ENCODE assay signal across 15 cellular contexts in the genomic region with DNA sequence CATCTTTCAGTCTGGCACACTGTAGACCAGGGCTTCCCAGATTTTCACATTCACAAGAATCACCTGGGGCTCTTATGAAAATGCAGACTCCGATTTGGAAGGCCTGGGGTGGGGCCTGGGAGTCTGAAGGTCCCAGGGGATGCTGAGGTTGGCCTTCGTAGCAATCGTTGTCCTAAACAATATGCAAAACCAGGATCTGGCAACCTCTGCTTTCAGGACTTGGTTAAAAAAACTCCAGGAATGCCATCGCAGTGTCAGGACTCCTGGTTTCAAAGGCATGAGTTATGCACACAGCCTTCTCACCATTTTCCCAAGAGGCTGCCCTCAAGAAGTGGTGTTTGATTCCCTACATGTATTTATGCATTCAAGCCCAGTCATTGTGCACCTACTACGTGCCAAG. TPM values are rescaled to one million over a fixed set of nuclear protein-coding genes. Genes with fewer than 3 reads are reported as not detected.
DNase-seq lines count a peak whose midpoint lies in the region; ATAC-seq and TF ChIP-seq lines count a peak whose summit lies in the region.
"Had no signal": no experiment of that assay in that cellular context is flagged by ENCODE, and none has a peak within 500 bp of the region (broad histone marks: within the 10 kb centered on the region; RNA-seq: fewer than 3 reads in every experiment).

No MANE protein-coding gene starts in this region.

- TF ChIP-seq POLR2A in lower leg skin (IDR thresholded peaks at IDR 0.05), result no peak

- no peaks in the 10 kb centered on the region for H3K79me2 ChIP-seq in GM23338 (replicated peaks; ENCODE audit: insufficient read depth)

- TF ChIP-seq CTCF in GM23338 (conservative IDR thresholded peaks at IDR 0.05; ENCODE audit: low read depth in 2 of 2) (no peak), endodermal cell (conservative IDR thresholded peaks at IDR 0.05) (no peak), lower leg skin (IDR thresholded peaks at IDR 0.05) (no peak)

- H3K9me3 Mint-ChIP-seq in GM23338 (peaks cover 8% of the 10 kb centered on the region; the same call in 2 of the 3 replicates), endodermal cell (no peaks in the 10 kb centered on the region)

- H3K27ac ChIP-seq in GM23338 (ENCODE audit: low read depth) (no peak overlapping the region), endodermal cell (ENCODE audit: low read depth, low read length) (no peak overlapping the region), mesodermal cell (ENCODE audit: low read depth, low read length, severe bottlenecking) (peak overlapping the region; percentile 60)
- H3K27ac ChIP-seq: BLaER1 had no signal

- DNase-seq in GM23338 (ENCODE audit: low spot score) (peak; percentile 30), astrocyte of the hippocampus (ENCODE audit: low read depth, low spot score) (peak; percentile 67), endodermal cell (no peak), HuH-7 (ENCODE audit: low spot score) (no peak), T-helper 17 cell (no peak), lower leg skin (ENCODE audit: low spot score in 2 of 2) (no peak)
- DNase-seq: 8988T; AML-193; CD4-positive, CD25-positive, alpha-beta regulatory T cell had no signal

- H3K4me1 Mint-ChIP-seq in GM23338 (peaks cover 44% of the 10 kb centered on the region), endodermal cell (peaks cover 62% of the 10 kb centered on the region), T-helper 17 cell (peaks cover 6% of the 10 kb centered on the region)

- H3K36me3 Mint-ChIP-seq in GM23338 (ENCODE audit: low read depth), result no peaks in the 10 kb centered on the region
- no peaks in the 10 kb centered on the region for H3K36me3 Mint-ChIP-seq in endodermal cell (ENCODE audit: low read depth)
- no peaks in the 10 kb centered on the region for H3K36me3 Mint-ChIP-seq in T-helper 17 cell (ENCODE audit: low read depth)
- H3K36me3 Mint-ChIP-seq: CD4-positive, CD25-positive, alpha-beta regulatory T cell had no signal

- intact Hi-C loops in lower leg skin (cut with DNase I; ENCODE audit: low total_unique reads), result no loop called here

- H3K4me3 Mint-ChIP-seq in GM23338 (no peak overlapping the region), endodermal cell (no peak overlapping the region), T-helper 17 cell (no peak overlapping the region)
- H3K4me3 Mint-ChIP-seq: CD4-positive, CD25-positive, alpha-beta regulatory T cell had no signal

- H3K36me3 ChIP-seq in GM23338 (ENCODE audit: insufficient read depth) (no peaks in the 10 kb centered on the region), endodermal cell (ENCODE audit: control insufficient read depth, insufficient read depth, low read length) (no peaks in the 10 kb centered on the region), mesodermal cell (ENCODE audit: control insufficient read depth, insufficient read depth, low read length) (no peaks in the 10 kb centered on the region)
- H3K36me3 ChIP-seq: BLaER1 had no signal

- H4K20me1 ChIP-seq in GM23338 (replicated peaks; ENCODE audit: insufficient read depth), result no peaks in the 10 kb centered on the region
- H4K20me1 ChIP-seq: BLaER1 had no signal

- ATAC-seq in GM23338 (no peak), HG03520 (IDR thresholded peaks at IDR 0.05; ENCODE audit: unreplicated experiment) (no peak), T-helper 17 cell (no peak)
- ATAC-seq: HepG2 had no signal

- H3K27ac Mint-ChIP-seq in GM23338, result no peak overlapping the region
- no peak overlapping the region for H3K27ac Mint-ChIP-seq in endodermal cell
- no peak overlapping the region for H3K27ac Mint-ChIP-seq in T-helper 17 cell

- H3K4me3 ChIP-seq in GM23338 (no peak overlapping the region), endodermal cell (ENCODE audit: low read length) (no peak overlapping the region), mesodermal cell (ENCODE audit: extremely low read depth, insufficient read depth, low read length, poor library complexity, severe bottlenecking) (no peak overlapping the region), lower leg skin (ENCODE audit: low read depth, poor library complexity, severe bottlenecking) (no peak overlapping the region)
- H3K4me3 ChIP-seq: BLaER1 had no signal

- H3K4me1 ChIP-seq in GM23338 (ENCODE audit: insufficient read depth) (peaks cover 44% of the 10 kb centered on the region), endodermal cell (ENCODE audit: control insufficient read depth, insufficient read depth, low read length) (peaks cover 38% of the 10 kb centered on the region), mesodermal cell (ENCODE audit: control insufficient read depth, insufficient read depth, low read length, poor library complexity, severe bottlenecking) (peaks cover 4% of the 10 kb centered on the region)

- no peak overlapping the region for H2AFZ ChIP-seq in GM23338

- no peaks in the 10 kb centered on the region for H3F3A ChIP-seq in GM23338 (replicated peaks; ENCODE audit: low read depth)

- peaks cover 4% of the 10 kb centered on the region for H3K27me3 Mint-ChIP-seq in GM23338 (ENCODE audit: insufficient read depth, low read depth, poor library complexity)
- H3K27me3 Mint-ChIP-seq in endodermal cell (ENCODE audit: insufficient read depth), result peaks cover 3% of the 10 kb centered on the region
- H3K27me3 Mint-ChIP-seq in T-helper 17 cell, result peaks cover 24% of the 10 kb centered on the region

- 78 to 85% methylated on average over 4 to 5 of the region's 5 CpGs for WGBS in endodermal cell (ENCODE audit: insufficient coverage in 1 of 2, insufficient read length in 1 of 2), 2 experiments
- 64 to 89% methylated on average over 4 of the region's 5 CpGs for WGBS in mesodermal cell (ENCODE audit: insufficient coverage in 2 of 2), 2 experiments
- 65 to 70% methylated on average over 5 of the region's 5 CpGs for WGBS in lower leg skin, 2 donors

- no peaks in the 10 kb centered on the region for H3K27me3 ChIP-seq in GM23338 (ENCODE audit: insufficient read depth)
- no peaks in the 10 kb centered on the region for H3K27me3 ChIP-seq in endodermal cell (ENCODE audit: control insufficient read depth, insufficient read depth, low read length, poor library complexity, severe bottlenecking)
- H3K27me3 ChIP-seq: BLaER1 had no signal

- H3K4me2 ChIP-seq in GM23338, result no peak overlapping the region
- H3K4me2 ChIP-seq: BLaER1 had no signal

- H3K9ac ChIP-seq in endodermal cell (ENCODE audit: extremely low read depth, low read length, poor library complexity, severe bottlenecking), result peak overlapping the region; percentile 47
- H3K9ac ChIP-seq: BLaER1 had no signal

- H3K9me3 ChIP-seq in endodermal cell (ENCODE audit: control insufficient read depth, low read length) (peaks cover 4% of the 10 kb centered on the region), mesodermal cell (ENCODE audit: control insufficient read depth, low read length) (no peaks in the 10 kb centered on the region), T-helper 17 cell (ENCODE audit: control insufficient read depth, low read length, poor library complexity, severe bottlenecking) (no peaks in the 10 kb centered on the region)
- H3K9me3 ChIP-seq: BLaER1 had no signal

- H3K9me2 ChIP-seq in GM23338 (ENCODE audit: insufficient read depth), result 0 out of 2 replicates have a peak, but pooled peaks cover 4% of the 10 kb centered on the region

TF ChIP-seq in GM23338, 12 proteins besides CTCF, POLR2A, EP300 and RAD21 (continues in another document):
- TF ChIP-seq, protein P1, sequence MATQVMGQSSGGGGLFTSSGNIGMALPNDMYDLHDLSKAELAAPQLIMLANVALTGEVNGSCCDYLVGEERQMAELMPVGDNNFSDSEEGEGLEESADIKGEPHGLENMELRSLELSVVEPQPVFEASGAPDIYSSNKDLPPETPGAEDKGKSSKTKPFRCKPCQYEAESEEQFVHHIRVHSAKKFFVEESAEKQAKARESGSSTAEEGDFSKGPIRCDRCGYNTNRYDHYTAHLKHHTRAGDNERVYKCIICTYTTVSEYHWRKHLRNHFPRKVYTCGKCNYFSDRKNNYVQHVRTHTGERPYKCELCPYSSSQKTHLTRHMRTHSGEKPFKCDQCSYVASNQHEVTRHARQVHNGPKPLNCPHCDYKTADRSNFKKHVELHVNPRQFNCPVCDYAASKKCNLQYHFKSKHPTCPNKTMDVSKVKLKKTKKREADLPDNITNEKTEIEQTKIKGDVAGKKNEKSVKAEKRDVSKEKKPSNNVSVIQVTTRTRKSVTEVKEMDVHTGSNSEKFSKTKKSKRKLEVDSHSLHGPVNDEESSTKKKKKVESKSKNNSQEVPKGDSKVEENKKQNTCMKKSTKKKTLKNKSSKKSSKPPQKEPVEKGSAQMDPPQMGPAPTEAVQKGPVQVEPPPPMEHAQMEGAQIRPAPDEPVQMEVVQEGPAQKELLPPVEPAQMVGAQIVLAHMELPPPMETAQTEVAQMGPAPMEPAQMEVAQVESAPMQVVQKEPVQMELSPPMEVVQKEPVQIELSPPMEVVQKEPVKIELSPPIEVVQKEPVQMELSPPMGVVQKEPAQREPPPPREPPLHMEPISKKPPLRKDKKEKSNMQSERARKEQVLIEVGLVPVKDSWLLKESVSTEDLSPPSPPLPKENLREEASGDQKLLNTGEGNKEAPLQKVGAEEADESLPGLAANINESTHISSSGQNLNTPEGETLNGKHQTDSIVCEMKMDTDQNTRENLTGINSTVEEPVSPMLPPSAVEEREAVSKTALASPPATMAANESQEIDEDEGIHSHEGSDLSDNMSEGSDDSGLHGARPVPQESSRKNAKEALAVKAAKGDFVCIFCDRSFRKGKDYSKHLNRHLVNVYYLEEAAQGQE (IDR thresholded peaks at IDR 0.05; ENCODE audit: unreplicated experiment), result no peak
- TF ChIP-seq NANOG (IDR thresholded peaks at IDR 0.05; ENCODE audit: borderline replicate concordance) (no peak), CREB1 (CRISPR knock-in tag; IDR thresholded peaks at IDR 0.05; ENCODE audit: low read depth) (no peak), ZNF114 (CRISPR knock-in tag; IDR thresholded peaks at IDR 0.05) (no peak), EZH2 (IDR thresholded peaks at IDR 0.05; ENCODE audit: low read depth, unreplicated experiment) (no peak), STAT1 (IDR thresholded peaks at IDR 0.05; ENCODE audit: unreplicated experiment) (no peak)
- TF ChIP-seq, protein P2, sequence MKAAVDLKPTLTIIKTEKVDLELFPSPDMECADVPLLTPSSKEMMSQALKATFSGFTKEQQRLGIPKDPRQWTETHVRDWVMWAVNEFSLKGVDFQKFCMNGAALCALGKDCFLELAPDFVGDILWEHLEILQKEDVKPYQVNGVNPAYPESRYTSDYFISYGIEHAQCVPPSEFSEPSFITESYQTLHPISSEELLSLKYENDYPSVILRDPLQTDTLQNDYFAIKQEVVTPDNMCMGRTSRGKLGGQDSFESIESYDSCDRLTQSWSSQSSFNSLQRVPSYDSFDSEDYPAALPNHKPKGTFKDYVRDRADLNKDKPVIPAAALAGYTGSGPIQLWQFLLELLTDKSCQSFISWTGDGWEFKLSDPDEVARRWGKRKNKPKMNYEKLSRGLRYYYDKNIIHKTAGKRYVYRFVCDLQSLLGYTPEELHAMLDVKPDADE (IDR thresholded peaks at IDR 0.05), result no peak

RNA-seq across cellular contexts. Expression of a gene that starts 6.7 kb away (rescaled TPM):
- not detected in 2 replicates for total RNA-seq in GM23338 (2014; rRNA removed; shearing (Covaris generic))
- 0.26 TPM in 1 of 2 replicates, not detected in the other for polyA plus RNA-seq in GM23338 (2016; fragmentation: Nextera tagmentation; extraction: Ambion mirVana)
- total RNA-seq in endodermal cell (1 to 10 TPM; 1.6 to 1.9 TPM), T-helper 17 cell (not detected), lower leg skin (not detected)
- 1.4 TPM for polyA plus RNA-seq in endodermal cell (2013, experiment 1 of 2)
- polyA plus RNA-seq in endodermal cell (2013, experiment 2 of 2), result 4.0 TPM
- not detected for polyA plus RNA-seq in mesodermal cell (2013, experiment 1 of 2)
- not detected for polyA plus RNA-seq in mesodermal cell (2013, experiment 2 of 2)
- total RNA-seq: CD4-positive, CD25-positive, alpha-beta regulatory T cell; Daoy; HepG2; HT1080 had no signal
- polyA plus RNA-seq: CD4-positive, CD25-positive, alpha-beta regulatory T cell; HepG2 had no signal

Comparison
In these comparisons a context has a peak if more than half of its experiments do, and no peak if none do; other contexts are left out.
1. DNase-seq: peak in GM23338 (single experiment) and astrocyte of the hippocampus (single experiment); none in endodermal cell (single experiment), HuH-7 (single experiment), T-helper 17 cell (0 of 3) and lower leg skin (0 of 2).